8 cellular contexts compared by ENCODE assay signal in the genomic region with DNA sequence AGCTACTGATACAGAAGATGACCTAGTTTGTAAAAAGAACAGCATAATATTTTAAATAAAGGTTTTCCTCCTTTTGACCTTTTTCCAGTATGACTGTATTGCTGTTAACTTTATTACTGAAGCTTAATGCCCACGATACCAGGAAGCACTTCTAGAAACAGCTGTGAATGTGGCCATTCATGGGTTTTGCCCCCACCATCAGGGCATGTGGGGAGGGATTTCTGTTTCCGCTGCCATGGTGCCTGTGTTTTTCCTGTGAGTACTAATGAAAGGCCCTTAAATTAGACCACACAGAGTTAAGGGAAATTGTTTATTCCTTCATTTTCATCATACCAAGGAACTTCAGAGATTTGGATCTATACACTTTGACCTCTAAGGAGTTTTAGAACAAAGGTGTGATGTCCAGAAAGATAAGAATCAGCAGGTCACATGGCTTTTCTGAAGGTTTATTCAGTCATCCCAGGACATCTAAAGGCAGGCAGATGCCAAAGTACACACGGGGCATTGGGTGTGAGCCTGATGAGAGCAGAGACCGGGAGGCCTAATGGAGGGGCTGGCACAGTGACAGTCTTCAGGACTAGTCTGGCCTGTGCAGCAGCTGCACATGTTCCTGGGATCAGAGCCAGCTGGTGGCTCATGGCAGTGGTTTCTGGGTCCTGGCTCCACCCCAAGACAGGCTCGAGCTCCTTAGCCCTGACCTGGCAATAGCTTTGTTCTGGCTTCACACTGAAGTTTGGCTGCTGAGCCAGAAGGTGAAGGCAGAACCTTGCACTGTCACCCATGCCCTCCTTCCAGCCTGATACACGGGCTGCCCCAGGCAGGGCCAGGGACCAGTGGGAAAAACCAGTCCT.
DNase-seq lines count a peak whose midpoint lies in the region; ATAC-seq and TF ChIP-seq lines count a peak whose summit lies in the region.

No MANE protein-coding gene starts in this region.

- no peak for TF ChIP-seq CTCF in Caco-2 (IDR thresholded peaks at IDR 0.05; ENCODE audit: insufficient read depth in 1 of 2, low read depth in 1 of 2, low read length in 1 of 2, severe bottlenecking in 1 of 2, unreplicated experiment in 1 of 2)

- no peak overlapping the region for H3K4me3 ChIP-seq in Caco-2 (ENCODE audit: low read depth, low read length)

- BruUV-seq in Caco-2 (replicated peaks; lab: Mats Ljungman, UMichigan), result no TSS peak

- ATAC-seq in left ventricle myocardium superior, result peak; percentile 93
- no peak for ATAC-seq in natural killer cell treated with Interleukin-12 subunit alpha and Interleukin-12 subunit beta and Interleukin-15 and Interleukin-18, amount 100 ng/mL, for 72 hours
- ATAC-seq in GM19463 (IDR thresholded peaks at IDR 0.05; ENCODE audit: unreplicated experiment), result no peak

- peaks cover 39% of the 10 kb centered on the region for H3K4me1 Mint-ChIP-seq in Caco-2 (ENCODE audit: low read depth, unreplicated experiment)
- peaks cover 6 to 9% of the 10 kb centered on the region in 2 donors for H3K4me1 Mint-ChIP-seq in natural killer cell treated with Interleukin-12 subunit alpha and Interleukin-12 subunit beta and Interleukin-15 and Interleukin-18, amount 100 ng/mL, for 72 hours (ENCODE audit: low read depth in 2 of 2)

- CTCF ChIA-PET in Caco-2 (lab: Charles Lee), result interaction anchor here (1.3 kb wide), 1 partner anchor 8 kb away, joined by 6 read pairs; no protein-coding TSS in a partner anchor

- no peaks in the 10 kb centered on the region for H3K9me3 ChIP-seq in Caco-2

- DNase-seq in Caco-2 (peak; percentile 53 to 75), NCI-H187 (lab: John Stamatoyannopoulos, UW) (peak; percentile 18 to 39), anterior cingulate cortex (lab: John Stamatoyannopoulos, UW) (peak in 53 of 58 donors; percentile 19 to 92 (median 68)), left ventricle myocardium superior (peak; percentile 94), retina (peak; percentile 57), germinal center (ENCODE audit: low spot score) (no peak)
- no peak for DNase-seq in natural killer cell treated with Interleukin-12 subunit alpha and Interleukin-12 subunit beta and Interleukin-15 and Interleukin-18, amount 100 ng/mL, for 72 hours (ENCODE audit: low spot score)

- H3K4me3 Mint-ChIP-seq in Caco-2 (ENCODE audit: unreplicated experiment), result no peak overlapping the region
- H3K4me3 Mint-ChIP-seq in natural killer cell treated with Interleukin-12 subunit alpha and Interleukin-12 subunit beta and Interleukin-15 and Interleukin-18, amount 100 ng/mL, for 72 hours, result no peak overlapping the region

- H3K27me3 Mint-ChIP-seq in Caco-2 (ENCODE audit: insufficient read depth, unreplicated experiment), result no peaks in the 10 kb centered on the region
- H3K27me3 Mint-ChIP-seq in natural killer cell treated with Interleukin-12 subunit alpha and Interleukin-12 subunit beta and Interleukin-15 and Interleukin-18, amount 100 ng/mL, for 72 hours, result peaks cover 0 to 8% of the 10 kb centered on the region in 2 donors

- no peaks in the 10 kb centered on the region for H3K9me3 Mint-ChIP-seq in Caco-2 (ENCODE audit: unreplicated experiment)
- H3K9me3 Mint-ChIP-seq in natural killer cell treated with Interleukin-12 subunit alpha and Interleukin-12 subunit beta and Interleukin-15 and Interleukin-18, amount 100 ng/mL, for 72 hours, result no peaks in the 10 kb centered on the region

- no peaks in the 10 kb centered on the region for H3K27me3 ChIP-seq in Caco-2 (replicated peaks; ENCODE audit: control insufficient read depth, insufficient read depth, low read length)

- POLR2A ChIA-PET in Caco-2 (lab: Charles Lee), result interaction anchor here (0.7 to 0.9 kb wide), 2 partner anchors 74 to 81 kb away, joined by 3 to 7 read pairs; no protein-coding TSS in a partner anchor

- peaks cover 48% of the 10 kb centered on the region for H3K4me1 ChIP-seq in Caco-2

- H3K27ac Mint-ChIP-seq in Caco-2 (ENCODE audit: unreplicated experiment), result peak overlapping the region; percentile 33
- H3K27ac Mint-ChIP-seq in natural killer cell treated with Interleukin-12 subunit alpha and Interleukin-12 subunit beta and Interleukin-15 and Interleukin-18, amount 100 ng/mL, for 72 hours, result no peak overlapping the region

- intact Hi-C loops in Caco-2 (cut with micrococcal nuclease; ENCODE audit: unreplicated experiment), result loop anchor here (2.0 to 10.0 kb wide), 2 partner anchors 47 to 187 kb away; a partner anchor contains a TSS
- intact Hi-C loops in left ventricle myocardium superior (cut with micrococcal nuclease), result loop anchor here (10.0 kb wide), 1 partner anchor 77 kb away; no protein-coding TSS in a partner anchor

- peaks cover under 1% of the 10 kb centered on the region for H3K36me3 Mint-ChIP-seq in Caco-2 (ENCODE audit: insufficient read depth, unreplicated experiment)
- no peaks in the 10 kb centered on the region for H3K36me3 Mint-ChIP-seq in natural killer cell treated with Interleukin-12 subunit alpha and Interleukin-12 subunit beta and Interleukin-15 and Interleukin-18, amount 100 ng/mL, for 72 hours

- no peaks in the 10 kb centered on the region for H3K36me3 ChIP-seq in Caco-2 (ENCODE audit: control insufficient read depth, insufficient read depth, low read length)

Comparison
In these comparisons a context has a peak if more than half of its experiments do, and no peak if none do; other contexts are left out.
1. DNase-seq: peak in Caco-2 (2 of 2), NCI-H187 (2 of 2), anterior cingulate cortex (53 of 58), left ventricle myocardium superior (single experiment) and retina (single experiment); none in natural killer cell treated with Interleukin-12 subunit alpha and Interleukin-12 subunit beta and Interleukin-15 and Interleukin-18, amount 100 ng/mL, for 72 hours (single experiment) and germinal center (single experiment).